ENCODE assay signal across 8 cellular contexts in genomic region chrX:49838374-49838773, GRCh38. TPM values are rescaled to one million over a fixed set of nuclear protein-coding genes. Genes with fewer than 3 reads are reported as not detected.
A peak's percentile ranks its signal among the peaks of the same experiment; 100 is the strongest.
DNase-seq lines count a peak whose midpoint lies in the region; ATAC-seq and TF ChIP-seq lines count a peak whose summit lies in the region.

No MANE protein-coding gene starts in this region.

- no peaks in the 10 kb centered on the region for H3K9me3 Mint-ChIP-seq in activated naive CD8-positive, alpha-beta T cell treated with anti-CD3 and anti-CD28 coated beads, Interleukin-2, amount 50 U/mL, for 24 hours
- H3K9me3 Mint-ChIP-seq in activated naive CD8-positive, alpha-beta T cell treated with anti-CD3 and anti-CD28 coated beads for 36 hours = no peaks in the 10 kb centered on the region

- peaks cover 4% of the 10 kb centered on the region for H3K4me1 Mint-ChIP-seq in activated naive CD8-positive, alpha-beta T cell treated with anti-CD3 and anti-CD28 coated beads, Interleukin-2, amount 50 U/mL, for 24 hours
- no peaks in the 10 kb centered on the region for H3K4me1 Mint-ChIP-seq in activated naive CD8-positive, alpha-beta T cell treated with anti-CD3 and anti-CD28 coated beads for 36 hours

- no peak overlapping the region for H3K27ac Mint-ChIP-seq in activated naive CD8-positive, alpha-beta T cell treated with anti-CD3 and anti-CD28 coated beads, Interleukin-2, amount 50 U/mL, for 24 hours
- H3K27ac Mint-ChIP-seq in activated naive CD8-positive, alpha-beta T cell treated with anti-CD3 and anti-CD28 coated beads for 36 hours = no peak overlapping the region

- ATAC-seq in activated naive CD8-positive, alpha-beta T cell treated with anti-CD3 and anti-CD28 coated beads, Interleukin-2, amount 50 U/mL, for 24 hours = no peak
- peak; percentile 55 for ATAC-seq in HG02943 (IDR thresholded peaks at IDR 0.05; ENCODE audit: low read depth, unreplicated experiment)

- no peaks in the 10 kb centered on the region for H3K36me3 Mint-ChIP-seq in activated naive CD8-positive, alpha-beta T cell treated with anti-CD3 and anti-CD28 coated beads, Interleukin-2, amount 50 U/mL, for 24 hours (ENCODE audit: low read depth)
- no peaks in the 10 kb centered on the region for H3K36me3 Mint-ChIP-seq in activated naive CD8-positive, alpha-beta T cell treated with anti-CD3 and anti-CD28 coated beads for 36 hours

- no peak overlapping the region for H3K4me3 ChIP-seq in fibroblast of the aortic adventitia (ENCODE audit: low read depth, low read length)

- DNase-seq in activated naive CD8-positive, alpha-beta T cell treated with anti-CD3 and anti-CD28 coated beads, Interleukin-2, amount 50 U/mL, for 24 hours = peak; percentile 3
- DNase-seq in activated naive CD8-positive, alpha-beta T cell treated with anti-CD3 and anti-CD28 coated beads for 36 hours = no peak
- DNase-seq in RKO (ENCODE audit: low spot score) = peak; percentile 54
- peak; percentile 35 for DNase-seq in fibroblast of the aortic adventitia (ENCODE audit: low read depth)
- DNase-seq in stimulated activated CD8-positive, alpha-beta memory T cell treated with anti-CD3 and anti-CD28 coated beads, Interleukin-4, amount 100 ng/mL, for 48 hours = peak; percentile 23
- no peak for DNase-seq in ureter (ENCODE audit: low spot score)
- DNase-seq in GOT3 (lab: John Stamatoyannopoulos, UW) = no peak

- TF ChIP-seq CTCF in fibroblast of the aortic adventitia (IDR thresholded peaks at IDR 0.05; ENCODE audit: insufficient read depth, low read length) = peak; percentile 56

- no peak overlapping the region for H3K4me3 Mint-ChIP-seq in activated naive CD8-positive, alpha-beta T cell treated with anti-CD3 and anti-CD28 coated beads, Interleukin-2, amount 50 U/mL, for 24 hours
- H3K4me3 Mint-ChIP-seq in activated naive CD8-positive, alpha-beta T cell treated with anti-CD3 and anti-CD28 coated beads for 36 hours = no peak overlapping the region

- peaks cover 2% of the 10 kb centered on the region for H3K27me3 Mint-ChIP-seq in activated naive CD8-positive, alpha-beta T cell treated with anti-CD3 and anti-CD28 coated beads, Interleukin-2, amount 50 U/mL, for 24 hours
- no peaks in the 10 kb centered on the region for H3K27me3 Mint-ChIP-seq in activated naive CD8-positive, alpha-beta T cell treated with anti-CD3 and anti-CD28 coated beads for 36 hours

RNA-seq across cellular contexts. Expression of gene PAGE4, which starts 9.3 kb away (rescaled TPM):
- total RNA-seq in activated naive CD8-positive, alpha-beta T cell treated with anti-CD3 and anti-CD28 coated beads for 36 hours = not detected
- total RNA-seq in fibroblast of the aortic adventitia (ENCODE audit: low replicate concordance) (not detected in 2 replicates), ureter (not detected)

RNA-seq across cellular contexts. Expression of gene USP27X, which starts 40.9 kb away (rescaled TPM):
- total RNA-seq in activated naive CD8-positive, alpha-beta T cell treated with anti-CD3 and anti-CD28 coated beads for 36 hours = 1 to 10 TPM; 1.7 to 1.8 TPM
- total RNA-seq in fibroblast of the aortic adventitia (ENCODE audit: low replicate concordance) (2.8 and 2.9 TPM in 2 replicates), ureter (2.4 TPM)

Comparison
In these comparisons a context has a peak if more than half of its experiments do, and no peak if none do; other contexts are left out.
1. DNase-seq: peak in activated naive CD8-positive, alpha-beta T cell treated with anti-CD3 and anti-CD28 coated beads, Interleukin-2, amount 50 U/mL, for 24 hours (single experiment), RKO (single experiment), fibroblast of the aortic adventitia (single experiment) and stimulated activated CD8-positive, alpha-beta memory T cell treated with anti-CD3 and anti-CD28 coated beads, Interleukin-4, amount 100 ng/mL, for 48 hours (single experiment); none in activated naive CD8-positive, alpha-beta T cell treated with anti-CD3 and anti-CD28 coated beads for 36 hours (single experiment), ureter (single experiment) and GOT3 (single experiment).